ENCODE assay signal across 31 cellular contexts in genomic region chr9:20048985-20049384, GRCh38.
DNase-seq lines count a peak whose midpoint lies in the region; ATAC-seq, FAIRE-seq and TF ChIP-seq lines count a peak whose summit lies in the region.
"Had no signal": no experiment of that assay in that cellular context is flagged by ENCODE, and none has a peak within 500 bp of the region (broad histone marks: within the 10 kb centered on the region; RNA-seq: fewer than 3 reads in every experiment).

No MANE protein-coding gene starts in this region.

- H3K4me3 ChIP-seq in NB4 (ENCODE audit: low read depth, low read length) (no peak overlapping the region), Peyer's patch (no peak overlapping the region)
- H3K4me3 ChIP-seq in naive thymus-derived CD4-positive, alpha-beta T cell (ENCODE audit: low read length) = no peak overlapping the region
- H3K4me3 ChIP-seq: colonic mucosa, left lung, smooth muscle cell had no signal

- intact Hi-C loops in naive thymus-derived CD4-positive, alpha-beta T cell (cut with micrococcal nuclease) = loop anchor here in 1 of 2 donors (10.0 kb wide), 3 partner anchors 226 to 896 kb away; no protein-coding TSS in a partner anchor

- no peak overlapping the region for H3K4me3 Mint-ChIP-seq in endothelial cell (ENCODE audit: unreplicated experiment)
- H3K4me3 Mint-ChIP-seq in naive thymus-derived CD4-positive, alpha-beta T cell = no peak overlapping the region
- H3K4me3 Mint-ChIP-seq: activated CD4-positive, alpha-beta memory T cell treated with anti-CD3 and anti-CD28 coated beads, Interleukin-2, amount 10 ng/mL, durations not matched to agents 7 days and 5 days; HFFc6; immature natural killer cell; stimulated activated naive CD8-positive, alpha-beta T cell treated with anti-CD3 and anti-CD28 coated beads, Interleukin-15, amount 100 ng/mL, for 72 hours had no signal

- no peaks in the 10 kb centered on the region for H3K9me3 ChIP-seq in Peyer's patch
- no peaks in the 10 kb centered on the region for H3K9me3 ChIP-seq in naive thymus-derived CD4-positive, alpha-beta T cell (ENCODE audit: control insufficient read depth in 2 of 3, low read length in 3 of 3)
- H3K9me3 ChIP-seq: BE2C, colonic mucosa, left lung, neutrophil had no signal

- no peak for ATAC-seq in naive thymus-derived CD4-positive, alpha-beta T cell
- ATAC-seq: left lung; right cardiac atrium; stimulated activated naive CD8-positive, alpha-beta T cell treated with anti-CD3 and anti-CD28 coated beads, Interleukin-15, amount 100 ng/mL, for 72 hours had no signal

- CTCF ChIA-PET in naive thymus-derived CD4-positive, alpha-beta T cell (lab: Charles Lee) = no interaction called here

- peak overlapping the region; percentile 11 for H3K27ac Mint-ChIP-seq in endothelial cell (ENCODE audit: unreplicated experiment)
- H3K27ac Mint-ChIP-seq in naive thymus-derived CD4-positive, alpha-beta T cell = no peak overlapping the region
- H3K27ac Mint-ChIP-seq: activated CD4-positive, alpha-beta memory T cell treated with anti-CD3 and anti-CD28 coated beads, Interleukin-2, amount 10 ng/mL, durations not matched to agents 7 days and 5 days; HFFc6; immature natural killer cell; stimulated activated naive CD8-positive, alpha-beta T cell treated with anti-CD3 and anti-CD28 coated beads, Interleukin-15, amount 100 ng/mL, for 72 hours had no signal

- H3K27ac ChIP-seq in Peyer's patch = no peak overlapping the region
- H3K27ac ChIP-seq in naive thymus-derived CD4-positive, alpha-beta T cell (ENCODE audit: low read depth, low read length) = no peak overlapping the region
- H3K27ac ChIP-seq: colonic mucosa, left lung, neutrophil had no signal

- FAIRE-seq in GM19239 (lab: Jason Lieb, UNC) = peak; percentile 21
- FAIRE-seq: G401.6, H1, urothelium cell line had no signal

- DNase-seq in CMK (ENCODE audit: low read depth) = peak; percentile 3
- no peak for DNase-seq in GM19239 (ENCODE audit: insufficient read length, low spot score)
- peak; percentile 23 for DNase-seq in NB4 (ENCODE audit: low read depth)
- DNase-seq in endothelial cell (ENCODE audit: low spot score) = no peak
- no peak for DNase-seq in Peyer's patch
- DNase-seq in mucosa of gallbladder (ENCODE audit: low spot score) = no peak
- DNase-seq in naive thymus-derived CD4-positive, alpha-beta T cell = no peak
- DNase-seq: activated CD4-positive, alpha-beta memory T cell treated with anti-CD3 and anti-CD28 coated beads, Interleukin-2, amount 10 ng/mL, durations not matched to agents 7 days and 5 days; activated CD8-positive, alpha-beta memory T cell treated with anti-CD3 and anti-CD28 coated beads, Interleukin-2, amount 50 U/mL, for 4 hours; activated naive CD4-positive, alpha-beta T cell treated with Interleukin-2 at 50 U/mL for 16 hours; BE2C; colonic mucosa; DMS53; effector memory CD4-positive, alpha-beta T cell; HFFc6; immature natural killer cell; left lung; mesendoderm; NCI-H1105 treated with DMSO at 0.1 percent for 48 hours; NCI-H187 treated with DMSO at 0.1 percent for 48 hours; NCI-H2171; NCI-H510A treated with DMSO at 0.1 percent for 48 hours; posterior cingulate gyrus; right cardiac atrium; Right ventricle myocardium superior; stimulated activated naive CD8-positive, alpha-beta T cell treated with anti-CD3 and anti-CD28 coated beads, Interleukin-15, amount 100 ng/mL, for 72 hours had no signal

- no peaks in the 10 kb centered on the region for H3K36me3 Mint-ChIP-seq in endothelial cell (ENCODE audit: low read depth, unreplicated experiment)
- H3K36me3 Mint-ChIP-seq in naive thymus-derived CD4-positive, alpha-beta T cell = peaks cover 0 to 9% (median 0%) of the 10 kb centered on the region in 5 donors
- H3K36me3 Mint-ChIP-seq: immature natural killer cell had no signal

- peaks cover 8% of the 10 kb centered on the region for H3K4me1 Mint-ChIP-seq in endothelial cell (ENCODE audit: unreplicated experiment)
- H3K4me1 Mint-ChIP-seq in naive thymus-derived CD4-positive, alpha-beta T cell = peaks cover 1 to 19% (median 6%) of the 10 kb centered on the region in 7 donors

- TF ChIP-seq POLR2A in NB4 (IDR thresholded peaks at IDR 0.05; ENCODE audit: extremely low read depth, insufficient read length) = no peak
- no peak for TF ChIP-seq POLR2A in Peyer's patch (IDR thresholded peaks at IDR 0.05)

- no peaks in the 10 kb centered on the region for H3K4me1 ChIP-seq in Peyer's patch
- H3K4me1 ChIP-seq in naive thymus-derived CD4-positive, alpha-beta T cell (ENCODE audit: control insufficient read depth in 2 of 2, insufficient read depth in 2 of 2, low read length in 2 of 2) = no peaks in the 10 kb centered on the region
- H3K4me1 ChIP-seq: BE2C, colonic mucosa, left lung had no signal

- H3K9me3 Mint-ChIP-seq in endothelial cell (ENCODE audit: unreplicated experiment) = no peaks in the 10 kb centered on the region
- H3K9me3 Mint-ChIP-seq in naive thymus-derived CD4-positive, alpha-beta T cell = peaks cover 0 to 4% (median 0%) of the 10 kb centered on the region in 11 donors
- H3K9me3 Mint-ChIP-seq: activated CD4-positive, alpha-beta memory T cell treated with anti-CD3 and anti-CD28 coated beads, Interleukin-2, amount 10 ng/mL, durations not matched to agents 7 days and 5 days; HFFc6; immature natural killer cell; stimulated activated naive CD8-positive, alpha-beta T cell treated with anti-CD3 and anti-CD28 coated beads, Interleukin-15, amount 100 ng/mL, for 72 hours had no signal

- peaks cover 3% of the 10 kb centered on the region for H3K27me3 Mint-ChIP-seq in endothelial cell (ENCODE audit: unreplicated experiment)
- H3K27me3 Mint-ChIP-seq in naive thymus-derived CD4-positive, alpha-beta T cell = no peaks in the 10 kb centered on the region
- H3K27me3 Mint-ChIP-seq: activated CD4-positive, alpha-beta memory T cell treated with anti-CD3 and anti-CD28 coated beads, Interleukin-2, amount 10 ng/mL, durations not matched to agents 7 days and 5 days; stimulated activated naive CD8-positive, alpha-beta T cell treated with anti-CD3 and anti-CD28 coated beads, Interleukin-15, amount 100 ng/mL, for 72 hours had no signal

- H3K27me3 ChIP-seq in Peyer's patch = no peaks in the 10 kb centered on the region
- H3K27me3 ChIP-seq in naive thymus-derived CD4-positive, alpha-beta T cell (ENCODE audit: control insufficient read depth in 2 of 2, insufficient read depth in 2 of 2, low read length in 2 of 2) = no peaks in the 10 kb centered on the region
- H3K27me3 ChIP-seq: BE2C, colonic mucosa, left lung, neutrophil had no signal

- TF ChIP-seq CTCF in NB4 (IDR thresholded peaks at IDR 0.05; ENCODE audit: low read depth, low read length) (no peak), endothelial cell (IDR thresholded peaks at IDR 0.05; ENCODE audit: unreplicated experiment) (no peak), Peyer's patch (IDR thresholded peaks at IDR 0.05) (no peak)

- no peaks in the 10 kb centered on the region for H3K36me3 ChIP-seq in Peyer's patch
- no peaks in the 10 kb centered on the region for H3K36me3 ChIP-seq in naive thymus-derived CD4-positive, alpha-beta T cell (ENCODE audit: control insufficient read depth in 2 of 3, insufficient read depth in 3 of 3, low read length in 3 of 3)
- H3K36me3 ChIP-seq: BE2C, colonic mucosa, left lung, neutrophil had no signal

- POLR2A ChIA-PET in naive thymus-derived CD4-positive, alpha-beta T cell (lab: Charles Lee) = no interaction called here

Comparison
In these comparisons a context has a peak if more than half of its experiments do, and no peak if none do; other contexts are left out.
1. DNase-seq: peak in CMK (single experiment) and NB4 (single experiment); none in GM19239 (single experiment), endothelial cell (single experiment), Peyer's patch (0 of 3), mucosa of gallbladder (single experiment) and naive thymus-derived CD4-positive, alpha-beta T cell (0 of 9).